ENCODE assay signal across 8 cellular contexts in genomic region chr13:100674848-100675659, GRCh38. TPM values are rescaled to one million over a fixed set of nuclear protein-coding genes. Genes with fewer than 3 reads are reported as not detected.
DNase-seq lines count a peak whose midpoint lies in the region; ATAC-seq and TF ChIP-seq lines count a peak whose summit lies in the region.

No MANE protein-coding gene starts in this region.

- H3K4me1 ChIP-seq in prostate gland (replicated peaks): no peaks in the 10 kb centered on the region
- H3K4me1 ChIP-seq in urinary bladder (ENCODE audit: insufficient read depth): no peaks in the 10 kb centered on the region

- DNase-seq in NCI-H146 (lab: John Stamatoyannopoulos, UW) (peak; percentile 99), T-helper 1 cell (peak; percentile 98 to 99 (median 99)), amygdala (lab: John Stamatoyannopoulos, UW) (peak; percentile 91 to 100 (median 99)), left ventricle myocardium superior (peak; percentile 100), prostate gland (ENCODE audit: low spot score) (peak; percentile 100)

- no peaks in the 10 kb centered on the region for H3K9me3 ChIP-seq in prostate gland

- peak overlapping the region; percentile 80 to 98 for H3K4me3 ChIP-seq in prostate gland
- peak overlapping the region; percentile 95 for H3K4me3 ChIP-seq in urinary bladder (ENCODE audit: low read depth, low read length)

- H3K36me3 ChIP-seq in prostate gland: no peaks in the 10 kb centered on the region
- H3K36me3 ChIP-seq in urinary bladder (ENCODE audit: insufficient read depth): no peaks in the 10 kb centered on the region

- intact Hi-C loops in left ventricle myocardium superior (cut with micrococcal nuclease): no loop called here
- intact Hi-C loops in prostate gland (cut with DNase I): no loop called here

- no peaks in the 10 kb centered on the region for H3K27me3 ChIP-seq in prostate gland (replicated peaks; ENCODE audit: insufficient read depth)

- ATAC-seq in HG02884 (IDR thresholded peaks at IDR 0.05; ENCODE audit: unreplicated experiment) (peak; percentile 89), left ventricle myocardium superior (peak; percentile 97)

- TF ChIP-seq POLR2A in GM15510 (IDR thresholded peaks at IDR 0.05; ENCODE audit: borderline replicate concordance, extremely low read depth, insufficient read length) (peak; percentile 61), prostate gland (IDR thresholded peaks at IDR 0.05) (peak; percentile 75)

- H3K27ac ChIP-seq in prostate gland: peak overlapping the region; percentile 69 to 79
- H3K27ac ChIP-seq in urinary bladder (ENCODE audit: low read depth): peak overlapping the region; percentile 86

- peak in 3 of 4 experiments; percentile 33 to 73 (median 54) for TF ChIP-seq CTCF in prostate gland (IDR thresholded peaks at IDR 0.05)

- WGBS in prostate gland: under 1% methylated on average over 58 of the region's 72 CpGs
- WGBS in urinary bladder: under 1% methylated on average over 72 of the region's 72 CpGs

RNA-seq across cellular contexts. Expression of gene TMTC4, which starts 0.5 kb away (rescaled TPM):
- total RNA-seq in left ventricle myocardium superior: 8.4 TPM
- total RNA-seq in prostate gland: 10 to 100 TPM; 20.2 to 22.4 TPM
- total RNA-seq in urinary bladder: 29.7 TPM
- 14.0 TPM for polyA plus RNA-seq in urinary bladder

Comparison
In these comparisons a context has a peak if more than half of its experiments do, and no peak if none do; other contexts are left out.
1. Peak in every context shown above with its lines: DNase-seq, ATAC-seq, H3K4me3 ChIP-seq and H3K27ac ChIP-seq.